3 cellular contexts compared by ENCODE assay signal in genomic region chr1:30479576-30479975, GRCh38.
"Had no signal": no experiment of that assay in that cellular context is flagged by ENCODE, and none has a peak within 500 bp of the region (broad histone marks: within the 10 kb centered on the region; RNA-seq: fewer than 3 reads in every experiment).

No MANE protein-coding gene starts in this region.

- ATAC-seq: GM12878 had no signal

- H3K4me3 ChIP-seq: GM12878 had no signal

- DNase-seq: GDM1, GF-D8 had no signal
